Comparison of ENCODE assay signal across 8 cellular contexts in genomic region chr5:77180167-77181081, GRCh38. TPM values are rescaled to one million over a fixed set of nuclear protein-coding genes. Genes with fewer than 3 reads are reported as not detected.
A peak's percentile ranks its signal among the peaks of the same experiment; 100 is the strongest.
DNase-seq lines count a peak whose midpoint lies in the region; ATAC-seq and TF ChIP-seq lines count a peak whose summit lies in the region.

No MANE protein-coding gene starts in this region.

- H3K4me1 Mint-ChIP-seq in T-helper 2 cell treated with Interferon-gamma antibody and Interleukin-4, amounts not matched to agents 5 μg/mL and 100 μg/mL, for 36 hours (ENCODE audit: low read depth): no peaks in the 10 kb centered on the region
- no peaks in the 10 kb centered on the region for H3K4me1 Mint-ChIP-seq in CD8-positive, alpha-beta T cell (ENCODE audit: low read depth)

- H3K27me3 Mint-ChIP-seq in T-helper 2 cell treated with Interferon-gamma antibody and Interleukin-4, amounts not matched to agents 5 μg/mL and 100 μg/mL, for 36 hours (ENCODE audit: low read depth): peaks cover 54% of the 10 kb centered on the region
- peaks cover 25% of the 10 kb centered on the region for H3K27me3 Mint-ChIP-seq in CD8-positive, alpha-beta T cell (ENCODE audit: low read depth)

- H3K4me3 ChIP-seq in GM08714 (ENCODE audit: low read length) (peak overlapping the region; percentile 6; the same call in 1 of the 2 replicates), sigmoid colon (peak overlapping the region; percentile 33 to 63 (median 48))
- no peak overlapping the region for H3K4me3 ChIP-seq in CD8-positive, alpha-beta T cell (ENCODE audit: low read depth, low read length)

- no peak for TF ChIP-seq CTCF in sigmoid colon (IDR thresholded peaks at IDR 0.05)
- no peak for TF ChIP-seq CTCF in CD8-positive, alpha-beta T cell (IDR thresholded peaks at IDR 0.05)
- no peak for TF ChIP-seq CTCF in GM20000 (IDR thresholded peaks at IDR 0.05; ENCODE audit: extremely low read depth, missing control alignments)

- H3K9me3 Mint-ChIP-seq in T-helper 2 cell treated with Interferon-gamma antibody and Interleukin-4, amounts not matched to agents 5 μg/mL and 100 μg/mL, for 36 hours: no peaks in the 10 kb centered on the region
- H3K9me3 Mint-ChIP-seq in CD8-positive, alpha-beta T cell: peaks cover 6% of the 10 kb centered on the region

- no peak for TF ChIP-seq EP300 in sigmoid colon (IDR thresholded peaks at IDR 0.05)

- peaks cover 0 to 2% (median 0%) of the 10 kb centered on the region in 4 donors for H3K9me3 ChIP-seq in sigmoid colon
- H3K9me3 ChIP-seq in CD8-positive, alpha-beta T cell (ENCODE audit: low read length): no peaks in the 10 kb centered on the region

- intact Hi-C loops in sigmoid colon (cut with DNase I): no loop called here
- intact Hi-C loops in CD8-positive, alpha-beta T cell (cut with DNase I, micrococcal nuclease): no loop called here

- POLR2A ChIA-PET in CD8-positive, alpha-beta T cell (lab: Charles Lee): no interaction called here

- no peak for DNase-seq in T-helper 2 cell treated with Interferon-gamma antibody and Interleukin-4, amounts not matched to agents 5 μg/mL and 100 μg/mL, for 36 hours (ENCODE audit: low spot score)
- DNase-seq in hypothalamus (lab: John Stamatoyannopoulos, UW) (peak in 27 of 51 donors; percentile 8 to 55 (median 25)), sigmoid colon (peak; percentile 71), GM20000 (ENCODE audit: low spot score) (no peak), NCI-H187 treated with DMSO at 0.1 percent for 48 hours (lab: John Stamatoyannopoulos, UW) (no peak)
- no peak for DNase-seq in CD8-positive, alpha-beta T cell
- no peak for DNase-seq in central memory CD4-positive, alpha-beta T cell

- 1 to 2% methylated on average over 69 of the region's 69 CpGs for WGBS in sigmoid colon, 2 donors

- H3K27me3 ChIP-seq in sigmoid colon: peaks cover 0 to 16% (median 6%) of the 10 kb centered on the region in 3 donors
- H3K27me3 ChIP-seq in CD8-positive, alpha-beta T cell (ENCODE audit: insufficient read depth, low read length): peaks cover 14% of the 10 kb centered on the region

- H3K36me3 Mint-ChIP-seq in T-helper 2 cell treated with Interferon-gamma antibody and Interleukin-4, amounts not matched to agents 5 μg/mL and 100 μg/mL, for 36 hours (ENCODE audit: low read depth): no peaks in the 10 kb centered on the region
- H3K36me3 Mint-ChIP-seq in CD8-positive, alpha-beta T cell: no peaks in the 10 kb centered on the region

- peaks cover 0 to 15% (median 12%) of the 10 kb centered on the region in 4 donors for H3K4me1 ChIP-seq in sigmoid colon
- H3K4me1 ChIP-seq in CD8-positive, alpha-beta T cell (ENCODE audit: insufficient read depth, low read length): no peaks in the 10 kb centered on the region

- no peak for ATAC-seq in CD8-positive, alpha-beta T cell

- CTCF ChIA-PET in CD8-positive, alpha-beta T cell (lab: Charles Lee): no interaction called here

- no peaks in the 10 kb centered on the region for H3K36me3 ChIP-seq in sigmoid colon
- H3K36me3 ChIP-seq in CD8-positive, alpha-beta T cell (ENCODE audit: insufficient read depth, low read length): no peaks in the 10 kb centered on the region

- H3K27ac ChIP-seq in sigmoid colon: no peak overlapping the region
- no peak overlapping the region for H3K27ac ChIP-seq in CD8-positive, alpha-beta T cell (ENCODE audit: low read depth, low read length)

- H3K4me3 Mint-ChIP-seq in T-helper 2 cell treated with Interferon-gamma antibody and Interleukin-4, amounts not matched to agents 5 μg/mL and 100 μg/mL, for 36 hours: peak overlapping the region; percentile 27
- H3K4me3 Mint-ChIP-seq in CD8-positive, alpha-beta T cell: no peak overlapping the region

- no peak for TF ChIP-seq POLR2A in sigmoid colon (IDR thresholded peaks at IDR 0.05)

- H3K27ac Mint-ChIP-seq in T-helper 2 cell treated with Interferon-gamma antibody and Interleukin-4, amounts not matched to agents 5 μg/mL and 100 μg/mL, for 36 hours: no peak overlapping the region
- no peak overlapping the region for H3K27ac Mint-ChIP-seq in CD8-positive, alpha-beta T cell

RNA-seq across cellular contexts. Expression of gene PDE8B, which starts 30.1 kb away (rescaled TPM):
- 10 to 100 TPM in 1 of 4 donors, 1 to 10 TPM in 3; 2.9 to 11.3 (median 6.1) TPM for total RNA-seq in sigmoid colon
- polyA plus RNA-seq in sigmoid colon: under 1 TPM; 0.23 to 0.60 (median 0.52) TPM
- not detected for total RNA-seq in CD8-positive, alpha-beta T cell

Comparison
In these comparisons a context has a peak if more than half of its experiments do, and no peak if none do; other contexts are left out.
1. DNase-seq: peak in hypothalamus (27 of 51) and sigmoid colon (single experiment); none in T-helper 2 cell treated with Interferon-gamma antibody and Interleukin-4, amounts not matched to agents 5 μg/mL and 100 μg/mL, for 36 hours (single experiment), CD8-positive, alpha-beta T cell (0 of 7), central memory CD4-positive, alpha-beta T cell (single experiment), GM20000 (single experiment) and NCI-H187 treated with DMSO at 0.1 percent for 48 hours (single experiment).